In the genomic region with DNA sequence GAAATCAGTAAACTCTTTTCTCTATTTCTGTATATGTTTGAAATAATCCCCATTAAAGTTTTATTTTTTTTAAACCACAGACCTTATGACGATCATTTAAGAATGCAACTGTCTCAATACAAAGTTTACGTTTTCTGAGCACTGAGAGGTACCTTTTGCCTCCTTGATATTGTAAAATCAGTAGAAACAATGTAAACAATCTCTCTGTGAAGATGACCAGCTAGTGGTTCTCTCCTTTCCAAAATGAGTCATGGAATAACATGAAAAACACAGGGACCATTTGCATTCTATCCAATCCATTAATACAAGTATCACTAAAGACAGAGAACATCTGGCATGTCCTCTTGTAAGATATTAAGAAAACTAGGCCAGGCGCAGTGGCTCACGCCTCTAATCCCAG, we compare ENCODE assay signal across 20 cellular contexts.
"Had no signal": no experiment of that assay in that cellular context is flagged by ENCODE, and none has a peak within 500 bp of the region (broad histone marks: within the 10 kb centered on the region; RNA-seq: fewer than 3 reads in every experiment).

No MANE protein-coding gene starts in this region.

- DNase-seq: Karpas-422, KG1, MM.1S, MV-4-11, NCI-H1048, NCI-H1105, NCI-H1417, NCI-H1436 treated with DMSO at 0.1 percent for 48 hours, NCI-H1694, NCI-H187 treated with DMSO at 0.1 percent for 48 hours, NCI-H2029 treated with DMSO at 0.1 percent for 48 hours, NCI-H2171 treated with DMSO at 0.1 percent for 48 hours, NCI-H345, NCI-H446 treated with DMSO at 0.1 percent for 48 hours, NCI-H510A treated with DMSO at 0.1 percent for 48 hours, NCI-H69, NCI-H774, Right ventricle myocardium superior, RPMI8226, SIG-M5 had no signal
